ENCODE assay signal across 10 cellular contexts in genomic region chr21:46065993-46066842, GRCh38. TPM values are rescaled to one million over a fixed set of nuclear protein-coding genes. Genes with fewer than 3 reads are reported as not detected.
DNase-seq lines count a peak whose midpoint lies in the region; ATAC-seq and TF ChIP-seq lines count a peak whose summit lies in the region.
"Had no signal": no experiment of that assay in that cellular context is flagged by ENCODE, and none has a peak within 500 bp of the region (broad histone marks: within the 10 kb centered on the region; RNA-seq: fewer than 3 reads in every experiment).

No MANE protein-coding gene starts in this region.

- H3K27me3 Mint-ChIP-seq in H9 (ENCODE audit: low read depth) = peaks cover 26% of the 10 kb centered on the region
- H3K27me3 Mint-ChIP-seq in brain = peaks cover 10% of the 10 kb centered on the region

- no peak overlapping the region for H3K4me3 ChIP-seq in sigmoid colon

- H3K9me3 ChIP-seq in H9 (ENCODE audit: control insufficient read depth, low read depth, low read length) = peaks cover 20% of the 10 kb centered on the region
- no peaks in the 10 kb centered on the region for H3K9me3 ChIP-seq in sigmoid colon

- H3K4me1 ChIP-seq in H9 (ENCODE audit: insufficient read depth, low read length) = no peaks in the 10 kb centered on the region
- peaks cover 0 to 39% (median 37%) of the 10 kb centered on the region in 4 donors for H3K4me1 ChIP-seq in sigmoid colon

- WGBS in H9 (ENCODE audit: extremely low coverage, insufficient read length, low lambda C conversion rate) = no CpG with 5 or more reads among the region's 31 CpGs
- 57 to 61% methylated on average over 31 of the region's 31 CpGs for WGBS in sigmoid colon, 2 donors

- H3K36me3 ChIP-seq in sigmoid colon = no peaks in the 10 kb centered on the region

- no peak overlapping the region for H2BK15ac ChIP-seq in H9 (ENCODE audit: low read depth, low read length)

- H4K8ac ChIP-seq in H9 (replicated peaks; ENCODE audit: insufficient read length, low read depth, low read length) = no peak overlapping the region

- no peaks in the 10 kb centered on the region for H3K79me1 ChIP-seq in H9 (ENCODE audit: insufficient read depth, low read depth, low read length, poor library complexity, severe bottlenecking)

- H2AFZ ChIP-seq in H9 (ENCODE audit: low read length) = no peak overlapping the region

- no peak overlapping the region for H2BK5ac ChIP-seq in H9 (ENCODE audit: insufficient read length, low read length)

- H3K36me3 Mint-ChIP-seq in H9 (ENCODE audit: insufficient read depth in 1 of 3, low read depth in 3 of 3) (peaks cover 7 to 26% (median 9%) of the 10 kb centered on the region in 3 experiments), brain (no peaks in the 10 kb centered on the region)
- H3K36me3 Mint-ChIP-seq: CD4-positive, CD25-positive, alpha-beta regulatory T cell had no signal

- no peak overlapping the region for H2BK120ac ChIP-seq in H9 (ENCODE audit: low read depth, low read length, poor library complexity, severe bottlenecking)

- H3K14ac ChIP-seq in H9 (ENCODE audit: insufficient read depth, low read length) = no peak overlapping the region

- no peak overlapping the region for H2BK12ac ChIP-seq in H9 (ENCODE audit: insufficient read length, low read depth, low read length)

- no peak overlapping the region for H2AK5ac ChIP-seq in H9 (ENCODE audit: insufficient read length, low read length)

- H3K9me3 Mint-ChIP-seq in H9 = peaks cover 31% of the 10 kb centered on the region in 2 experiments
- H3K9me3 Mint-ChIP-seq in brain = peaks cover 0 to 25% (median 16%) of the 10 kb centered on the region in 5 experiments
- H3K9me3 Mint-ChIP-seq: activated T-helper 17 cell treated with anti-CD3 and anti-CD28 coated beads, Interleukin-2, amount 50 U/mL, for 72 hours had no signal

- intact Hi-C loops in sigmoid colon (cut with DNase I) = no loop called here

- H3K27ac ChIP-seq in H9 (ENCODE audit: insufficient read length, low read depth, low read length) (no peak overlapping the region), sigmoid colon (peak overlapping the region; percentile 83 to 93 (median 91))

- H3K27me3 ChIP-seq in H9 (ENCODE audit: insufficient read depth, low read length) (no peaks in the 10 kb centered on the region), sigmoid colon (no peaks in the 10 kb centered on the region)

- H3T11ph ChIP-seq in H9 (ENCODE audit: low read length) = no peak overlapping the region

- H3K18ac ChIP-seq in H9 (ENCODE audit: insufficient read length, low read depth, low read length) = no peak overlapping the region

- no peaks in the 10 kb centered on the region for H4K20me1 ChIP-seq in H9 (ENCODE audit: control insufficient read depth, insufficient read depth, insufficient read length)

- TF ChIP-seq CTCF in H9 (conservative IDR thresholded peaks at IDR 0.05) (no peak), brain (conservative IDR thresholded peaks at IDR 0.05) (no peak), sigmoid colon (IDR thresholded peaks at IDR 0.05) (no peak)

- no peak overlapping the region for H3K23ac ChIP-seq in H9 (ENCODE audit: insufficient read length, low read depth, low read length)

- in situ Hi-C loops in KBM-7 (cut with MboI; ENCODE audit: low pct_unique_long_range_greater_than_20kb, low sequenced_read_pairs) = no loop called here

- no peaks in the 10 kb centered on the region for H3K23me2 ChIP-seq in H9 (ENCODE audit: insufficient read length, low read depth, low read length, poor library complexity, severe bottlenecking)

- H3K4me1 Mint-ChIP-seq in H9 = peaks cover 9 to 14% of the 10 kb centered on the region in 2 experiments
- H3K4me1 Mint-ChIP-seq in brain = peaks cover 41% of the 10 kb centered on the region
- H3K4me1 Mint-ChIP-seq: CD4-positive, CD25-positive, alpha-beta regulatory T cell had no signal

- no peak for TF ChIP-seq EP300 in sigmoid colon (IDR thresholded peaks at IDR 0.05)

- no peak overlapping the region for H3K4ac ChIP-seq in H9 (ENCODE audit: low read depth, low read length)

- no peak overlapping the region for H3K9ac ChIP-seq in H9 (ENCODE audit: extremely low read depth, insufficient read length, low read length)

- no peak overlapping the region for H4K5ac ChIP-seq in H9 (ENCODE audit: insufficient read length, low read depth, low read length)

- no peak for TF ChIP-seq POLR2A in sigmoid colon (IDR thresholded peaks at IDR 0.05)

- H3K27ac Mint-ChIP-seq in H9 = 0 out of 7 replicates have a peak overlapping the region, but pooled peaks of 1 of the 3 experiments have one; percentile 6
- H3K27ac Mint-ChIP-seq in brain = peak overlapping the region; percentile 57 to 86 (median 70)
- H3K27ac Mint-ChIP-seq: activated T-helper 17 cell treated with anti-CD3 and anti-CD28 coated beads, Interleukin-2, amount 50 U/mL, for 72 hours had no signal

- no peak for ATAC-seq in GM21576 (IDR thresholded peaks at IDR 0.05; ENCODE audit: unreplicated experiment)
- no peak for ATAC-seq in GM18520 (IDR thresholded peaks at IDR 0.05; ENCODE audit: unreplicated experiment)
- ATAC-seq: activated T-helper 17 cell treated with anti-CD3 and anti-CD28 coated beads, Interleukin-2, amount 50 U/mL, for 72 hours had no signal

- H3K79me2 ChIP-seq in H9 (ENCODE audit: insufficient read depth, low read length) = no peaks in the 10 kb centered on the region

- H2BK20ac ChIP-seq in H9 (ENCODE audit: low read depth, low read length, poor library complexity, severe bottlenecking) = no peak overlapping the region

- no peak overlapping the region for H4K91ac ChIP-seq in H9 (ENCODE audit: insufficient read length, low read depth, low read length)

- DNase-seq in H9 (peak; percentile 25), islet precursor cell (peak; percentile 31), sigmoid colon (peak; percentile 66), KBM-7 (no peak), SKM-1 treated with dmso at 0.1 percent for 144 hours (lab: John Stamatoyannopoulos, UW; ENCODE audit: unreplicated experiment) (no peak)

- no peak overlapping the region for H3K56ac ChIP-seq in H9 (ENCODE audit: insufficient read length, low read depth, low read length)

- H3K4me2 ChIP-seq in H9 (ENCODE audit: insufficient read depth, insufficient read length, low read length) = no peak overlapping the region

- no peak overlapping the region for H3K4me3 Mint-ChIP-seq in H9
- H3K4me3 Mint-ChIP-seq in brain = peak overlapping the region in 3 of 5 experiments; percentile 18 to 26 (median 23)
- H3K4me3 Mint-ChIP-seq: activated T-helper 17 cell treated with anti-CD3 and anti-CD28 coated beads, Interleukin-2, amount 50 U/mL, for 72 hours had no signal

RNA-seq across cellular contexts. Expression of gene COL6A2, which starts 31.7 kb away (rescaled TPM):
- 124 and 129 TPM in 2 replicates for total RNA-seq in H9 (2021)
- 21.4 TPM for polyA plus RNA-seq in brain (ENCODE audit: insufficient read depth, low read depth, low replicate concordance)
- total RNA-seq in sigmoid colon = 1,000 to 10,000 TPM in 2 of 4 donors, 100 to 1,000 TPM in 2; 570 to 1,745 (median 1,082) TPM
- 100 to 1,000 TPM in 1 of 3 donors, 10 to 100 TPM in 2; 14.3 to 233 (median 37.8) TPM for polyA plus RNA-seq in sigmoid colon

Comparison
In these comparisons a context has a peak if more than half of its experiments do, and no peak if none do; other contexts are left out.
1. DNase-seq: peak in H9 (single experiment), islet precursor cell (single experiment) and sigmoid colon (single experiment); none in KBM-7 (single experiment) and SKM-1 treated with dmso at 0.1 percent for 144 hours (single experiment).
2. H3K4me3 Mint-ChIP-seq: peak in brain (3 of 5); none in H9 (0 of 2).